ENCODE assay signal across 8 cellular contexts in genomic region chr9:133459476-133460404, GRCh38. TPM values are rescaled to one million over a fixed set of nuclear protein-coding genes. Genes with fewer than 3 reads are reported as not detected.
DNase-seq lines count a peak whose midpoint lies in the region; ATAC-seq, FAIRE-seq and TF ChIP-seq lines count a peak whose summit lies in the region.

TSS of gene CACFD1 (plus strand) at chr9:133459978. CDS start at chr9:133460067, 89 bp downstream.

- TF ChIP-seq CTCF in prostate gland (IDR thresholded peaks at IDR 0.05): peak in 2 of 4 experiments; percentile 27 to 33

- no peaks in the 10 kb centered on the region for H3K36me3 ChIP-seq in prostate gland

- peak within 1 kb of the TSS; percentile 87 for H3K4me3 Mint-ChIP-seq in T-helper 1 cell treated with Interleukin-12 subunit alpha and Interleukin-12 subunit beta and Interleukin-4 antibody, amounts not matched to agents 30 μg/mL and 1 μg/mL, for 36 hours

- H3K27me3 ChIP-seq in prostate gland (replicated peaks; ENCODE audit: insufficient read depth): no peaks in the 10 kb centered on the region

- no peaks in the 10 kb centered on the region for H3K9me3 Mint-ChIP-seq in T-helper 1 cell treated with Interleukin-12 subunit alpha and Interleukin-12 subunit beta and Interleukin-4 antibody, amounts not matched to agents 30 μg/mL and 1 μg/mL, for 36 hours

- peak; percentile 99 for DNase-seq in GM12892 (ENCODE audit: insufficient read length)
- DNase-seq in NCI-H146 treated with DMSO at 0.1 percent for 48 hours (lab: John Stamatoyannopoulos, UW; ENCODE audit: unreplicated experiment): peak; percentile 87
- DNase-seq in left ventricle myocardium superior: peak; percentile 98
- peak; percentile 97 for DNase-seq in prostate gland (ENCODE audit: low spot score)
- peak; percentile 96 for DNase-seq in ureter (ENCODE audit: low spot score)

- intact Hi-C loops in left ventricle myocardium superior (cut with micrococcal nuclease) (no loop called here), prostate gland (cut with DNase I) (loop anchor here (5.0 kb wide), 1 partner anchor 42 kb away; the partner anchor contains the start of gene REXO4)

- H3K4me3 ChIP-seq in prostate gland: peak within 1 kb of the TSS; percentile 75 to 81

- no peaks in the 10 kb centered on the region for H3K36me3 Mint-ChIP-seq in T-helper 1 cell treated with Interleukin-12 subunit alpha and Interleukin-12 subunit beta and Interleukin-4 antibody, amounts not matched to agents 30 μg/mL and 1 μg/mL, for 36 hours (ENCODE audit: low read depth)

- peaks cover 11% of the 10 kb centered on the region for H3K27me3 Mint-ChIP-seq in T-helper 1 cell treated with Interleukin-12 subunit alpha and Interleukin-12 subunit beta and Interleukin-4 antibody, amounts not matched to agents 30 μg/mL and 1 μg/mL, for 36 hours (ENCODE audit: low read depth)

- TF ChIP-seq POLR2A in GM12892 (IDR thresholded peaks at IDR 0.05; ENCODE audit: low read depth, low read length) (peak; percentile 59; the same call in 1 of the 2 replicates), prostate gland (IDR thresholded peaks at IDR 0.05) (peak; percentile 84)

- WGBS in prostate gland: under 1% methylated on average over 30 of the region's 86 CpGs

- H3K27ac ChIP-seq in angular gyrus (ENCODE audit: low read depth, low read length) (peak within 1 kb of the TSS; percentile 94), prostate gland (peak within 1 kb of the TSS; percentile 95)

- H3K27ac Mint-ChIP-seq in T-helper 1 cell treated with Interleukin-12 subunit alpha and Interleukin-12 subunit beta and Interleukin-4 antibody, amounts not matched to agents 30 μg/mL and 1 μg/mL, for 36 hours: peak within 1 kb of the TSS; percentile 73

- FAIRE-seq in GM12892 (lab: Jason Lieb, UNC): peak; percentile 93

- H3K9me3 ChIP-seq in prostate gland: no peaks in the 10 kb centered on the region

- ATAC-seq in HG02852 (IDR thresholded peaks at IDR 0.05; ENCODE audit: unreplicated experiment) (peak; percentile 71), left ventricle myocardium superior (peak; percentile 94)

- peaks cover 4% of the 10 kb centered on the region for H3K4me1 ChIP-seq in prostate gland (replicated peaks)

- peaks cover 3% of the 10 kb centered on the region for H3K4me1 Mint-ChIP-seq in T-helper 1 cell treated with Interleukin-12 subunit alpha and Interleukin-12 subunit beta and Interleukin-4 antibody, amounts not matched to agents 30 μg/mL and 1 μg/mL, for 36 hours (ENCODE audit: low read depth)

RNA-seq across cellular contexts. Expression of gene CACFD1, which starts in this region (rescaled TPM):
- 1.3 TPM for polyA plus RNA-seq in GM12892 (2012; ENCODE audit: missing spikeins)
- total RNA-seq in left ventricle myocardium superior (11.8 TPM), prostate gland (10 to 100 TPM; 23.0 to 40.2 TPM), ureter (24.9 TPM)

Comparison
In these comparisons a context has a peak if more than half of its experiments do, and no peak if none do; other contexts are left out.
1. Peak in every context shown above with its lines: DNase-seq, ATAC-seq, H3K4me3 ChIP-seq and H3K27ac ChIP-seq.